In genomic region chr17:73646409-73647305, GRCh38 we compare ENCODE assay signal across 9 cellular contexts. TPM values are rescaled to one million over a fixed set of nuclear protein-coding genes. Genes with fewer than 3 reads are reported as not detected.
DNase-seq lines count a peak whose midpoint lies in the region; ATAC-seq and TF ChIP-seq lines count a peak whose summit lies in the region.
"Had no signal": no experiment of that assay in that cellular context is flagged by ENCODE, and none has a peak within 500 bp of the region (broad histone marks: within the 10 kb centered on the region; RNA-seq: fewer than 3 reads in every experiment).

No MANE protein-coding gene starts in this region.

- CTCF ChIA-PET in HEK293 (lab: Yijun Ruan, JAX), result interaction anchor here (0.5 to 3.3 kb wide), 13 partner anchors 10 to 553 kb away, joined by 3 to 21 read pairs (median 4); no protein-coding TSS in a partner anchor

- 57 to 87% methylated on average over 4 to 13 of the region's 19 CpGs for WGBS in gastroesophageal sphincter (ENCODE audit: low coverage in 1 of 2), 2 donors

- TF ChIP-seq CTCF in HEK293 (tag by site-specific recombination; IDR thresholded peaks at IDR 0.05), result no peak
- no peak for TF ChIP-seq CTCF in natural killer cell (IDR thresholded peaks at IDR 0.05)
- TF ChIP-seq CTCF in gastroesophageal sphincter (IDR thresholded peaks at IDR 0.05), result no peak

- no peaks in the 10 kb centered on the region for H3K36me3 Mint-ChIP-seq in activated T-cell treated with anti-CD3 and anti-CD28 coated beads, Interleukin-2, amount 50 U/mL, for 24 hours (ENCODE audit: low read depth)
- no peaks in the 10 kb centered on the region for H3K36me3 Mint-ChIP-seq in natural killer cell

- DNase-seq in NCI-H1436 (lab: John Stamatoyannopoulos, UW) (peak; percentile 68), NCI-H1436 treated with DMSO at 0.1 percent for 48 hours (lab: John Stamatoyannopoulos, UW) (no peak), natural killer cell (no peak), dermis blood vessel endothelial cell (no peak), foreskin melanocyte (no peak)
- DNase-seq in activated T-cell treated with anti-CD3 and anti-CD28 coated beads, Interleukin-2, amount 50 U/mL, for 24 hours, result no peak

- peak overlapping the region; percentile 7 for H3K4me3 Mint-ChIP-seq in activated T-cell treated with anti-CD3 and anti-CD28 coated beads, Interleukin-2, amount 50 U/mL, for 24 hours
- peak overlapping the region; percentile 53 for H3K4me3 Mint-ChIP-seq in natural killer cell

- H3K27me3 ChIP-seq in gastroesophageal sphincter, result peaks cover 85% of the 10 kb centered on the region

- ATAC-seq in natural killer cell, result no peak
- no peak for ATAC-seq in gastroesophageal sphincter

- no peaks in the 10 kb centered on the region for H3K36me3 ChIP-seq in HEK293 (ENCODE audit: control insufficient read depth in 2 of 2, insufficient read depth in 1 of 2, low read length in 2 of 2)
- H3K36me3 ChIP-seq in gastroesophageal sphincter, result no peaks in the 10 kb centered on the region

- H3K27ac Mint-ChIP-seq in activated T-cell treated with anti-CD3 and anti-CD28 coated beads, Interleukin-2, amount 50 U/mL, for 24 hours, result no peak overlapping the region
- no peak overlapping the region for H3K27ac Mint-ChIP-seq in natural killer cell

- intact Hi-C loops in natural killer cell (cut with micrococcal nuclease), result no loop called here

- POLR2A ChIA-PET in HEK293 (lab: Yijun Ruan, JAX), result no interaction called here

- H3K9me3 ChIP-seq in HEK293 (ENCODE audit: control insufficient read depth, insufficient read depth, low read depth, low read length) (no peaks in the 10 kb centered on the region), gastroesophageal sphincter (no peaks in the 10 kb centered on the region)

- H3K4me1 Mint-ChIP-seq in activated T-cell treated with anti-CD3 and anti-CD28 coated beads, Interleukin-2, amount 50 U/mL, for 24 hours (ENCODE audit: low read depth), result peaks cover 17% of the 10 kb centered on the region
- peaks cover 0 to 11% of the 10 kb centered on the region in 2 donors for H3K4me1 Mint-ChIP-seq in natural killer cell

- H3K4me3 ChIP-seq in HEK293 (ENCODE audit: low read depth, low read length) (no peak overlapping the region), gastroesophageal sphincter (no peak overlapping the region)

- no peak overlapping the region for H3K27ac ChIP-seq in HEK293 (ENCODE audit: extremely low read depth, low read depth, low read length)
- H3K27ac ChIP-seq in gastroesophageal sphincter, result no peak overlapping the region

- H3K27me3 Mint-ChIP-seq in activated T-cell treated with anti-CD3 and anti-CD28 coated beads, Interleukin-2, amount 50 U/mL, for 24 hours, result peaks cover 20% of the 10 kb centered on the region
- H3K27me3 Mint-ChIP-seq in natural killer cell (ENCODE audit: low read depth in 2 of 2), result peaks cover 49% of the 10 kb centered on the region in 2 donors

- no peak for TF ChIP-seq POLR2A in gastroesophageal sphincter (IDR thresholded peaks at IDR 0.05)

- no peaks in the 10 kb centered on the region for H3K9me3 Mint-ChIP-seq in activated T-cell treated with anti-CD3 and anti-CD28 coated beads, Interleukin-2, amount 50 U/mL, for 24 hours
- H3K9me3 Mint-ChIP-seq in natural killer cell, result no peaks in the 10 kb centered on the region

- TF ChIP-seq EP300 in gastroesophageal sphincter (IDR thresholded peaks at IDR 0.05), result no peak

- no peaks in the 10 kb centered on the region for H3K4me1 ChIP-seq in HEK293 (ENCODE audit: control insufficient read depth, insufficient read depth, low read length)
- peaks cover 0 to 36% (median 19%) of the 10 kb centered on the region in 3 donors for H3K4me1 ChIP-seq in gastroesophageal sphincter

TF ChIP-seq in HEK293, 187 proteins besides CTCF, POLR2A, EP300 and RAD21:
- TF ChIP-seq ZNF341 (tag by site-specific recombination; IDR thresholded peaks at IDR 0.05; ENCODE audit: low read depth) (peak; percentile 22; the same call in 1 of the 2 replicates), SP7 (tag by site-specific recombination; IDR thresholded peaks at IDR 0.05) (no peak), ZIC2 (tag by site-specific recombination; IDR thresholded peaks at IDR 0.05) (0 out of 2 replicates have a peak, but pooled peaks have one; percentile 11), GLIS1 (tag by site-specific recombination; IDR thresholded peaks at IDR 0.05) (peak; percentile 85)
TF ChIP-seq in HEK293: peak in this region for 3.

RNA-seq across cellular contexts. Expression of gene SDK2, which starts 2.4 kb away (rescaled TPM):
- total RNA-seq in natural killer cell (under 1 TPM; 0.41 to 0.90 (median 0.49) TPM), gastroesophageal sphincter (1 to 10 TPM in 1 of 4 donors, under 1 TPM in 3; 0.31 to 2.0 (median 0.78) TPM), dermis blood vessel endothelial cell (not detected in 2 replicates)
- total RNA-seq: myocyte had no signal
